9 cellular contexts compared by ENCODE assay signal in the genomic region with DNA sequence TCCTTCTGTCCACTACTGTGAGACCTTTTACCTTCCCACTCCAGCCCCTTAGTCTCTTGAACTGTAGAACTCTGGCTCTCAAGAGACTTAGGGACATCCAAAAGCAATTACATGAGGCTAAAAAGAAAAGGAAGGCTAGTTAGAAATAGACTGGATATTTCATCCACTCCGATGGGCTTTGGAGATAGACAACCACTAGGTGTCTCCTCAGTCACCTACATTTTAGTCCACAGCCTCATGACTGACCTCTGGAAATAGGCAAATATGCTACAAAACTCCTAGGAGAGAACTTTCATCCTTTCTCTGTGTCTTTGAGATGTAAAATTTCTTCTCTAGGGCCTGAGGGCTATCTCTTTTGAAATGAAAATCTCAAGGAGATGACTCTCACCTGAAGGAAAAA. TPM values are rescaled to one million over a fixed set of nuclear protein-coding genes. Genes with fewer than 3 reads are reported as not detected.
A peak's percentile ranks its signal among the peaks of the same experiment; 100 is the strongest.
DNase-seq lines count a peak whose midpoint lies in the region; ATAC-seq, FAIRE-seq and TF ChIP-seq lines count a peak whose summit lies in the region.
"Had no signal": no experiment of that assay in that cellular context is flagged by ENCODE, and none has a peak within 500 bp of the region (broad histone marks: within the 10 kb centered on the region; RNA-seq: fewer than 3 reads in every experiment).

No MANE protein-coding gene starts in this region.

- H3K27me3 Mint-ChIP-seq in activated naive CD8-positive, alpha-beta T cell: no peaks in the 10 kb centered on the region
- no peaks in the 10 kb centered on the region for H3K27me3 Mint-ChIP-seq in activated naive CD8-positive, alpha-beta T cell treated with anti-CD3 and anti-CD28 coated beads, Interleukin-2, amount 50 U/mL, for 24 hours
- peaks cover 0 to 7% of the 10 kb centered on the region in 2 donors for H3K27me3 Mint-ChIP-seq in T-cell

- CTCF ChIA-PET in T-cell (lab: Charles Lee): no interaction called here

- H3K4me3 ChIP-seq in epithelial cell of proximal tubule (ENCODE audit: low read depth, low read length): no peak overlapping the region

- no peak overlapping the region for H3K27ac ChIP-seq in caudate nucleus (ENCODE audit: low read depth, low read length)

- H3K4me3 Mint-ChIP-seq in activated naive CD8-positive, alpha-beta T cell: no peak overlapping the region
- no peak overlapping the region for H3K4me3 Mint-ChIP-seq in activated naive CD8-positive, alpha-beta T cell treated with anti-CD3 and anti-CD28 coated beads, Interleukin-2, amount 50 U/mL, for 24 hours
- no peak overlapping the region for H3K4me3 Mint-ChIP-seq in T-cell
- H3K4me3 Mint-ChIP-seq: natural killer cell treated with Interleukin-12 subunit alpha and Interleukin-12 subunit beta and Interleukin-15 and Interleukin-18, amount 100 ng/mL, for 72 hours had no signal

- peak; percentile 58 for TF ChIP-seq CTCF in epithelial cell of proximal tubule (conservative IDR thresholded peaks at IDR 0.05; ENCODE audit: low read depth, low read length)

- H3K4me1 Mint-ChIP-seq in activated naive CD8-positive, alpha-beta T cell (ENCODE audit: low read depth): no peaks in the 10 kb centered on the region
- no peaks in the 10 kb centered on the region for H3K4me1 Mint-ChIP-seq in activated naive CD8-positive, alpha-beta T cell treated with anti-CD3 and anti-CD28 coated beads, Interleukin-2, amount 50 U/mL, for 24 hours
- H3K4me1 Mint-ChIP-seq in T-cell: peaks cover 0 to 4% (median 0%) of the 10 kb centered on the region in 3 donors

- H3K27ac Mint-ChIP-seq in activated naive CD8-positive, alpha-beta T cell: peak overlapping the region; percentile 22
- H3K27ac Mint-ChIP-seq in activated naive CD8-positive, alpha-beta T cell treated with anti-CD3 and anti-CD28 coated beads, Interleukin-2, amount 50 U/mL, for 24 hours: no peak overlapping the region
- no peak overlapping the region for H3K27ac Mint-ChIP-seq in T-cell
- H3K27ac Mint-ChIP-seq: natural killer cell treated with Interleukin-12 subunit alpha and Interleukin-12 subunit beta and Interleukin-15 and Interleukin-18, amount 100 ng/mL, for 72 hours had no signal

- no peaks in the 10 kb centered on the region for H3K9me3 Mint-ChIP-seq in activated naive CD8-positive, alpha-beta T cell (ENCODE audit: low read depth)
- no peaks in the 10 kb centered on the region for H3K9me3 Mint-ChIP-seq in activated naive CD8-positive, alpha-beta T cell treated with anti-CD3 and anti-CD28 coated beads, Interleukin-2, amount 50 U/mL, for 24 hours
- H3K9me3 Mint-ChIP-seq in T-cell: no peaks in the 10 kb centered on the region
- H3K9me3 Mint-ChIP-seq: natural killer cell treated with Interleukin-12 subunit alpha and Interleukin-12 subunit beta and Interleukin-15 and Interleukin-18, amount 100 ng/mL, for 72 hours had no signal

- ATAC-seq in activated naive CD8-positive, alpha-beta T cell treated with anti-CD3 and anti-CD28 coated beads, Interleukin-2, amount 50 U/mL, for 24 hours: no peak
- ATAC-seq in T-cell (replicated peaks in 1 of 4): no peak
- ATAC-seq: natural killer cell treated with Interleukin-12 subunit alpha and Interleukin-12 subunit beta and Interleukin-15 and Interleukin-18, amount 100 ng/mL, for 72 hours had no signal

- no peak for DNase-seq in activated naive CD8-positive, alpha-beta T cell treated with anti-CD3 and anti-CD28 coated beads, Interleukin-2, amount 50 U/mL, for 24 hours
- peak; percentile 9 for DNase-seq in NCI-H69 (lab: John Stamatoyannopoulos, UW)
- no peak for DNase-seq in epithelial cell of proximal tubule (ENCODE audit: low read depth)
- peak; percentile 2 for DNase-seq in urothelium cell line (ENCODE audit: low spot score)
- no peak for DNase-seq in T-cell
- no peak for DNase-seq in caudate nucleus (lab: John Stamatoyannopoulos, UW)
- no peak for DNase-seq in NCI-H774 (lab: John Stamatoyannopoulos, UW)

- no peak for FAIRE-seq in urothelium cell line (lab: Jason Lieb, UNC)

- no peaks in the 10 kb centered on the region for H3K36me3 Mint-ChIP-seq in activated naive CD8-positive, alpha-beta T cell
- H3K36me3 Mint-ChIP-seq in activated naive CD8-positive, alpha-beta T cell treated with anti-CD3 and anti-CD28 coated beads, Interleukin-2, amount 50 U/mL, for 24 hours (ENCODE audit: low read depth): peaks cover 2% of the 10 kb centered on the region
- H3K36me3 Mint-ChIP-seq in T-cell: peaks cover 5% of the 10 kb centered on the region
- H3K36me3 Mint-ChIP-seq: natural killer cell treated with Interleukin-12 subunit alpha and Interleukin-12 subunit beta and Interleukin-15 and Interleukin-18, amount 100 ng/mL, for 72 hours had no signal

- POLR2A ChIA-PET in T-cell (lab: Charles Lee): no interaction called here

RNA-seq across cellular contexts. Expression of a gene that starts 45.1 kb away (rescaled TPM):
- total RNA-seq in epithelial cell of proximal tubule: 59.6 and 66.6 TPM in 2 replicates
- total RNA-seq in T-cell: 10 to 100 TPM; 21.5 to 32.2 (median 31.5) TPM

RNA-seq across cellular contexts. Expression of a gene that starts 46.5 kb away (rescaled TPM):
- 18.5 and 28.1 TPM in 2 replicates for total RNA-seq in epithelial cell of proximal tubule
- 10 to 100 TPM; 39.4 to 44.8 (median 43.1) TPM for total RNA-seq in T-cell

Comparison
In these comparisons a context has a peak if more than half of its experiments do, and no peak if none do; other contexts are left out.
1. DNase-seq: peak in NCI-H69 (single experiment) and urothelium cell line (single experiment); none in activated naive CD8-positive, alpha-beta T cell treated with anti-CD3 and anti-CD28 coated beads, Interleukin-2, amount 50 U/mL, for 24 hours (single experiment), epithelial cell of proximal tubule (single experiment), T-cell (0 of 34), caudate nucleus (0 of 61) and NCI-H774 (single experiment).